In genomic region chr1:247797518-247797917, GRCh38 we compare ENCODE assay signal across 3 cellular contexts. TPM values are rescaled to one million over a fixed set of nuclear protein-coding genes. Genes with fewer than 3 reads are reported as not detected.
"Had no signal": no experiment of that assay in that cellular context is flagged by ENCODE, and none has a peak within 500 bp of the region (broad histone marks: within the 10 kb centered on the region; RNA-seq: fewer than 3 reads in every experiment).

No MANE protein-coding gene starts in this region.

- ATAC-seq: GM12878 had no signal

- H3K4me3 ChIP-seq: GM12878 had no signal

- DNase-seq: GDM1, GF-D8 had no signal

RNA-seq across cellular contexts. Expression of gene OR14A16, which starts 26.4 kb away (rescaled TPM):
- total RNA-seq: GM12878 had no signal

RNA-seq across cellular contexts. Expression of gene OR1C1, which starts 37.2 kb away (rescaled TPM):
- total RNA-seq: GM12878 had no signal

RNA-seq across cellular contexts. Expression of gene OR11L1, which starts 44.2 kb away (rescaled TPM):
- total RNA-seq: GM12878 had no signal

RNA-seq across cellular contexts. Expression of gene OR14A2, which starts 49.6 kb away (rescaled TPM):
- total RNA-seq: GM12878 had no signal

RNA-seq across cellular contexts. Expression of gene OR14K1, which starts 59.1 kb away (rescaled TPM):
- total RNA-seq: GM12878 had no signal
